In the genomic region with DNA sequence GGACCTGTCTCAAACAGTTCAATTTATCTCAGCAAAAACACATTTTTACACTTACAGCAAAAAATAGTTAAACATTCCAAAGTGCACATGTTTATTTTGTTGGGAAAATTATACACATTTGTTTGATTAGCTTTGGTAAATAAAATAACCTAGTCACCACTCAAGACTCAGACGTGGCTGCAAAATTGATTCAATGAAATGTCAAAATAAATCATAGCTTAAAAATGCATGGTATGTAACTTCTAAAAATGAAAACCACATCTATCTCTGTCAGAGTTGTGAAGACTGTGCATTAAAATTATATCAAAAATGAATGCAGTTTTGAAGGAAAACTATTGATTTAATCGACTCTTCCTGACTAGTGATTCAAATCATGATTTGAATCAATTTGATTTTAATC, we compare ENCODE assay signal across 18 cellular contexts. TPM values are rescaled to one million over a fixed set of nuclear protein-coding genes. Genes with fewer than 3 reads are reported as not detected.
A peak's percentile ranks its signal among the peaks of the same experiment; 100 is the strongest.
DNase-seq lines count a peak whose midpoint lies in the region; ATAC-seq and TF ChIP-seq lines count a peak whose summit lies in the region.
"Had no signal": no experiment of that assay in that cellular context is flagged by ENCODE, and none has a peak within 500 bp of the region (broad histone marks: within the 10 kb centered on the region; RNA-seq: fewer than 3 reads in every experiment).

No MANE protein-coding gene starts in this region.

- H3K36me3 ChIP-seq in adipocyte (ENCODE audit: control insufficient read depth, insufficient read depth, low read length, severe bottlenecking): no peaks in the 10 kb centered on the region
- no peaks in the 10 kb centered on the region for H3K36me3 ChIP-seq in SJCRH30
- no peaks in the 10 kb centered on the region for H3K36me3 ChIP-seq in prostate gland
- H3K36me3 ChIP-seq: BE2C had no signal

- DNase-seq in EL (peak; percentile 6), adipocyte (ENCODE audit: low read depth) (peak; percentile 50), fibroblast of gingiva (ENCODE audit: low read depth) (peak; percentile 47), SJCRH30 (no peak), prostate gland (ENCODE audit: low spot score) (no peak)
- DNase-seq: BE2C; CD4-positive, alpha-beta memory T cell; DMS79 treated with DMSO at 0.1 percent for 48 hours; GDM1; HCEC 1CT; HFFc6; IMR-90 had no signal

- ATAC-seq in GM19455 (IDR thresholded peaks at IDR 0.05; ENCODE audit: unreplicated experiment) (no peak), HG03139 (IDR thresholded peaks at IDR 0.05; ENCODE audit: unreplicated experiment) (no peak)

- no peak for TF ChIP-seq CTCF in nephron (IDR thresholded peaks at IDR 0.05; ENCODE audit: unreplicated experiment in 3 of 3)
- TF ChIP-seq CTCF in prostate gland (IDR thresholded peaks at IDR 0.05): no peak

- H3K27me3 ChIP-seq in adipocyte (replicated peaks; ENCODE audit: control insufficient read depth, insufficient read depth, low read length) (peaks cover 32% of the 10 kb centered on the region), SJCRH30 (peaks cover 26% of the 10 kb centered on the region), prostate gland (replicated peaks; ENCODE audit: insufficient read depth) (no peaks in the 10 kb centered on the region)
- H3K27me3 ChIP-seq: BE2C had no signal

- H3K27ac ChIP-seq in SJCRH30 (no peak overlapping the region), prostate gland (no peak overlapping the region)
- H3K27ac ChIP-seq: C4-2B, HL-60 had no signal

- no peaks in the 10 kb centered on the region for H3K9me3 Mint-ChIP-seq in nephron
- H3K9me3 Mint-ChIP-seq: CD4-positive, alpha-beta memory T cell; HFFc6 had no signal

- no peaks in the 10 kb centered on the region for H3K4me1 ChIP-seq in adipocyte (ENCODE audit: control insufficient read depth, insufficient read depth, low read length)
- H3K4me1 ChIP-seq in SJCRH30: no peaks in the 10 kb centered on the region
- H3K4me1 ChIP-seq in prostate gland (replicated peaks): no peaks in the 10 kb centered on the region

- no peak overlapping the region for H3K9ac ChIP-seq in adipocyte (ENCODE audit: low read length)

- H3K4me3 ChIP-seq in adipocyte (ENCODE audit: low read length): no peak overlapping the region
- H3K4me3 ChIP-seq in SJCRH30: no peak overlapping the region
- no peak overlapping the region for H3K4me3 ChIP-seq in prostate gland

- intact Hi-C loops in prostate gland (cut with DNase I): no loop called here

- peak overlapping the region; percentile 59 to 94 (median 87) for H3K27ac Mint-ChIP-seq in nephron
- H3K27ac Mint-ChIP-seq: CD4-positive, alpha-beta memory T cell; HFFc6 had no signal

- no peaks in the 10 kb centered on the region for H3K36me3 Mint-ChIP-seq in nephron (ENCODE audit: low read depth)
- H3K36me3 Mint-ChIP-seq: CD4-positive, alpha-beta memory T cell had no signal

- peaks cover 12% of the 10 kb centered on the region for H3K4me1 Mint-ChIP-seq in nephron
- H3K4me1 Mint-ChIP-seq: CD4-positive, alpha-beta memory T cell had no signal

- 58% methylated on average over 2 of the region's 2 CpGs for WGBS in prostate gland

- TF ChIP-seq POLR2A in prostate gland (IDR thresholded peaks at IDR 0.05): no peak

- H3K4me3 Mint-ChIP-seq in nephron: no peak overlapping the region
- H3K4me3 Mint-ChIP-seq: CD4-positive, alpha-beta memory T cell; HFFc6 had no signal

- peaks cover 29% of the 10 kb centered on the region for H3K27me3 Mint-ChIP-seq in nephron (ENCODE audit: low read depth)

- H3K9me3 ChIP-seq in adipocyte (ENCODE audit: control insufficient read depth, low read length) (no peaks in the 10 kb centered on the region), SJCRH30 (replicated peaks) (no peaks in the 10 kb centered on the region), prostate gland (no peaks in the 10 kb centered on the region)
- H3K9me3 ChIP-seq: BE2C had no signal

RNA-seq across cellular contexts. Expression of a gene that starts 56.7 kb away (rescaled TPM):
- total RNA-seq in SJCRH30 (2014; rRNA removed; shearing (Covaris generic)): not detected in 2 replicates
- total RNA-seq in prostate gland: 10 to 100 TPM in 1 of 2 donors, under 1 TPM in 1; 0.59 to 15.5 TPM
- total RNA-seq: A172 had no signal

Comparison
In these comparisons a context has a peak if more than half of its experiments do, and no peak if none do; other contexts are left out.
1. DNase-seq: peak in EL (single experiment), adipocyte (single experiment) and fibroblast of gingiva (single experiment); none in SJCRH30 (0 of 2) and prostate gland (single experiment).